8 cellular contexts compared by ENCODE assay signal in genomic region chr3:141311496-141312358, GRCh38. TPM values are rescaled to one million over a fixed set of nuclear protein-coding genes. Genes with fewer than 3 reads are reported as not detected.
DNase-seq lines count a peak whose midpoint lies in the region; ATAC-seq and TF ChIP-seq lines count a peak whose summit lies in the region.

No MANE protein-coding gene starts in this region.

- peak in 1 of 2 donors; percentile 74 for TF ChIP-seq POLR2A in heart left ventricle (IDR thresholded peaks at IDR 0.05)

- no peak overlapping the region for H3K27ac ChIP-seq in SU-DHL-6 (ENCODE audit: low read depth, low read length)
- peak overlapping the region; percentile 1 to 90 (median 80) for H3K27ac ChIP-seq in heart left ventricle
- peak overlapping the region; percentile 81 for H3K27ac ChIP-seq in upper lobe of right lung

- peak overlapping the region; percentile 79 for H3K4me3 ChIP-seq in SU-DHL-6 (ENCODE audit: insufficient read depth, low read length, poor library complexity, severe bottlenecking)
- H3K4me3 ChIP-seq in adipocyte (ENCODE audit: low read length): peak overlapping the region; percentile 90
- H3K4me3 ChIP-seq in heart left ventricle: peak overlapping the region; percentile 28 to 85 (median 70)
- H3K4me3 ChIP-seq in upper lobe of right lung: peak overlapping the region; percentile 84

- intact Hi-C loops in heart left ventricle (cut with DNase I): loop anchor here in 9 of 10 donors (1.0 to 10.0 kb wide), 13 partner anchors 41 to 251 kb away; partner anchors contain the start of gene ZBTB38 (in 1 of the 9)
- intact Hi-C loops in posterior cingulate gyrus (cut with DNase I): loop anchor here (2.0 to 5.0 kb wide), 2 partner anchors 51 to 141 kb away; no protein-coding TSS in a partner anchor
- intact Hi-C loops in upper lobe of right lung (cut with DNase I): loop anchor here (5.0 kb wide), 1 partner anchor 141 kb away; no protein-coding TSS in a partner anchor

- H3K9me2 ChIP-seq in SU-DHL-6 (replicated peaks; ENCODE audit: insufficient read depth, low read length): no peaks in the 10 kb centered on the region

- ATAC-seq in HG02759 (IDR thresholded peaks at IDR 0.05; ENCODE audit: unreplicated experiment): peak; percentile 99
- peak; percentile 97 to 99 (median 98) for ATAC-seq in heart left ventricle
- peak; percentile 98 for ATAC-seq in upper lobe of right lung

- H3F3A ChIP-seq in SU-DHL-6 (ENCODE audit: insufficient read depth): no peaks in the 10 kb centered on the region

- H3K9ac ChIP-seq in SU-DHL-6 (ENCODE audit: low read length) (peak overlapping the region; percentile 72), adipocyte (ENCODE audit: low read length) (peak overlapping the region; percentile 86)

- no peaks in the 10 kb centered on the region for H3K27me3 ChIP-seq in SU-DHL-6 (ENCODE audit: low read length)
- no peaks in the 10 kb centered on the region for H3K27me3 ChIP-seq in adipocyte (replicated peaks; ENCODE audit: control insufficient read depth, insufficient read depth, low read length)
- no peaks in the 10 kb centered on the region for H3K27me3 ChIP-seq in heart left ventricle
- H3K27me3 ChIP-seq in upper lobe of right lung: no peaks in the 10 kb centered on the region

- no peaks in the 10 kb centered on the region for H4K20me1 ChIP-seq in SU-DHL-6 (ENCODE audit: low read depth, low read length)

- 5 to 16% (median 5%) methylated on average over 12 to 43 of the region's 43 CpGs for WGBS in heart left ventricle, 4 donors

- no peaks in the 10 kb centered on the region for H3K9me3 ChIP-seq in SU-DHL-6 (ENCODE audit: insufficient read depth, low read length)
- H3K9me3 ChIP-seq in adipocyte (ENCODE audit: control insufficient read depth, low read length): no peaks in the 10 kb centered on the region
- no peaks in the 10 kb centered on the region for H3K9me3 ChIP-seq in heart left ventricle
- H3K9me3 ChIP-seq in upper lobe of right lung: no peaks in the 10 kb centered on the region

- TF ChIP-seq CTCF in GM12873 (IDR thresholded peaks at IDR 0.05; ENCODE audit: insufficient read depth, low read depth, low read length, missing control alignments) (peak; percentile 88), SU-DHL-6 (IDR thresholded peaks at IDR 0.05; ENCODE audit: insufficient read depth, low read length, poor library complexity, severe bottlenecking) (peak; percentile 56), heart left ventricle (IDR thresholded peaks at IDR 0.05) (peak; percentile 69 to 92 (median 84)), upper lobe of right lung (IDR thresholded peaks at IDR 0.05) (peak; percentile 75)

- no peaks in the 10 kb centered on the region for H3K36me3 ChIP-seq in SU-DHL-6 (ENCODE audit: low read length)
- no peaks in the 10 kb centered on the region for H3K36me3 ChIP-seq in adipocyte (ENCODE audit: control insufficient read depth, insufficient read depth, low read length, severe bottlenecking)
- no peaks in the 10 kb centered on the region for H3K36me3 ChIP-seq in heart left ventricle
- H3K36me3 ChIP-seq in upper lobe of right lung: no peaks in the 10 kb centered on the region

- H3K4me1 ChIP-seq in adipocyte (ENCODE audit: control insufficient read depth, insufficient read depth, low read length) (peaks cover 11% of the 10 kb centered on the region), heart left ventricle (peaks cover 0 to 29% (median 11%) of the 10 kb centered on the region in 12 donors), upper lobe of right lung (peaks cover 10% of the 10 kb centered on the region)

- DNase-seq in NCI-H128 (lab: John Stamatoyannopoulos, UW; ENCODE audit: unreplicated experiment) (peak; percentile 94), adipocyte (ENCODE audit: low read depth) (peak; percentile 98), heart left ventricle (peak; percentile 98 to 99 (median 99)), posterior cingulate gyrus (peak; percentile 97 to 100 (median 99)), upper lobe of right lung (peak; percentile 98)

- H2AFZ ChIP-seq in SU-DHL-6 (ENCODE audit: low read depth, low read length, severe bottlenecking): peak overlapping the region; percentile 81

- H3K79me2 ChIP-seq in SU-DHL-6 (ENCODE audit: insufficient read depth, low read length): no peaks in the 10 kb centered on the region

- peak overlapping the region; percentile 91 for H3K4me2 ChIP-seq in SU-DHL-6 (ENCODE audit: low read depth, low read length, poor library complexity, severe bottlenecking)

RNA-seq across cellular contexts. Expression of gene ZBTB38, which starts 56.6 kb away (rescaled TPM):
- 100 to 1,000 TPM in 7 of 9 donors, 10 to 100 TPM in 2; 97.5 to 189 (median 128) TPM for total RNA-seq in heart left ventricle
- 10 to 100 TPM; 15.5 to 88.1 TPM for polyA plus RNA-seq in heart left ventricle
- 118 TPM for total RNA-seq in upper lobe of right lung
